2 cellular contexts compared by ENCODE assay signal in the genomic region with DNA sequence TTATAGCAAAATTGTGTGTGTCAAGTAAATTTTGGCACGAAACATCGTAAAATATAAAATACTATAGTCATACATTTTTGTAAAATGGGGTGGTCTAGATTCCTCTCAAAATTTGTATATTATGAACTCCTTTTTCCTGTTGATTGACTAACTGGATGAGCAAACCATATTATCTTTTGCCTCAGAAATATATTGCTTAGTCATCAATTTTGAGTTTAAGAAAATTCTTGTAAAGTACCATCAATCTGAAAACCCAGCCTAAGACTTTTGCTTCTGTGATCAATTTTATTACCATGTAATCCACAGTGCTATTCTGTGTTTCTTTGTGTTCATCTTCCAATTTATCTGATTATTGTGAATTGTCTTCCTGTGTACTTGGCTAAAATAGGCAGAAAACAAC.
TF ChIP-seq lines count a peak whose summit lies in the region.

No MANE protein-coding gene starts in this region.

TF ChIP-seq in HepG2, 621 proteins besides CTCF, POLR2A, EP300 and RAD21:
- TF ChIP-seq MAFF (IDR thresholded peaks at IDR 0.05; ENCODE audit: low read depth, low read length) (peak; percentile 99), HNRNPL (IDR thresholded peaks at IDR 0.05; ENCODE audit: low read depth, low read length) (no peak), MAFK (conservative IDR thresholded peaks at IDR 0.05 in 1 of 2, IDR thresholded peaks at IDR 0.05 in 1 of 2; ENCODE audit: low read length in 2 of 2) (peak; percentile 97 to 99), ZNF83 (CRISPR knock-in tag; IDR thresholded peaks at IDR 0.05; ENCODE audit: borderline replicate concordance) (no peak), ZNF572 (CRISPR knock-in tag; IDR thresholded peaks at IDR 0.05) (no peak), RXRA (CRISPR knock-in tag; IDR thresholded peaks at IDR 0.05) (no peak)

TF ChIP-seq in H1, 55 proteins besides CTCF, POLR2A, EP300 and RAD21:
- TF ChIP-seq SP4 (IDR thresholded peaks at IDR 0.05; ENCODE audit: low read length) (no peak), HDAC2 (IDR thresholded peaks at IDR 0.05; ENCODE audit: borderline replicate concordance in 1 of 2, low read depth in 2 of 2, low read length in 2 of 2) (no peak), PHF8 (conservative IDR thresholded peaks at IDR 0.05; ENCODE audit: low read depth, low read length) (no peak), MAFK (IDR thresholded peaks at IDR 0.05; ENCODE audit: low read depth, low read length) (peak; percentile 98), ATF3 (IDR thresholded peaks at IDR 0.05; ENCODE audit: insufficient read depth, low read depth, low read length) (no peak), JUND (IDR thresholded peaks at IDR 0.05; ENCODE audit: low read length) (no peak), RXRA (IDR thresholded peaks at IDR 0.05; ENCODE audit: insufficient read depth, low read depth, low read length) (no peak)
- TF ChIP-seq, protein P1, sequence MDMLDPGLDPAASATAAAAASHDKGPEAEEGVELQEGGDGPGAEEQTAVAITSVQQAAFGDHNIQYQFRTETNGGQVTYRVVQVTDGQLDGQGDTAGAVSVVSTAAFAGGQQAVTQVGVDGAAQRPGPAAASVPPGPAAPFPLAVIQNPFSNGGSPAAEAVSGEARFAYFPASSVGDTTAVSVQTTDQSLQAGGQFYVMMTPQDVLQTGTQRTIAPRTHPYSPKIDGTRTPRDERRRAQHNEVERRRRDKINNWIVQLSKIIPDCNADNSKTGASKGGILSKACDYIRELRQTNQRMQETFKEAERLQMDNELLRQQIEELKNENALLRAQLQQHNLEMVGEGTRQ (IDR thresholded peaks at IDR 0.05; ENCODE audit: low read length): no peak
